In the genomic region with DNA sequence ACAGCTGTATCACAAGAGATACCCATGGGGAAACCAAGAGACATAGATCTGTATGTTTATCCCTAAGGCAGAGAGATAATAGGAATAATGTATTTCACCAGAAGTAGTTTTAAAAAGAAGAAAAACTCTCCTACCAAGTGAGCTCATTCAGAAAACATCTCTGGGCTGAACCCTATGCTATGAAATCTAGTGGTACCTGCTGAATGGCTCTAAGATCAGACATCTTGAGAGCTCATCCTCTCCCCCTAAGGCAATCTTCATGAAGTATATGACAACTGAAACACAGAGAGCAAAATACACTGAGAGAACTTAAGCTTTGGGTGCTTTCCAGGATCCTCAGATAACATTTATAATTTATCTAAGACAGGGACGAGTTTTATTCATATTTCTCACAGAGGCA, we compare ENCODE assay signal across 24 cellular contexts.
"Had no signal": no experiment of that assay in that cellular context is flagged by ENCODE, and none has a peak within 500 bp of the region (broad histone marks: within the 10 kb centered on the region; RNA-seq: fewer than 3 reads in every experiment).

No MANE protein-coding gene starts in this region.

- H3K4me1 Mint-ChIP-seq: naive thymus-derived CD4-positive, alpha-beta T cell; natural killer cell; neural progenitor cell; stimulated activated effector memory CD8-positive, alpha-beta T cell treated with anti-CD3 and anti-CD28 coated beads, Interleukin-12 subunit alpha, Interleukin-12 subunit beta, amount 100 ng/mL, for 72 hours; stimulated activated naive B cell treated with anti-CD40 and anti-IgM and Interleukin-4, amounts not matched to agents 10 μg/mL and 1 μg/mL and 100 μg/mL, for 72 hours had no signal

- H3K9me3 Mint-ChIP-seq: nephron; neural progenitor cell; stimulated activated effector memory CD8-positive, alpha-beta T cell treated with anti-CD3 and anti-CD28 coated beads, Interleukin-12 subunit alpha, Interleukin-12 subunit beta, amount 100 ng/mL, for 72 hours had no signal

- H3K27ac Mint-ChIP-seq: naive thymus-derived CD4-positive, alpha-beta T cell; natural killer cell; nephron; neural progenitor cell; progenitor cell of endocrine pancreas; stimulated activated effector memory CD8-positive, alpha-beta T cell treated with anti-CD3 and anti-CD28 coated beads, Interleukin-12 subunit alpha, Interleukin-12 subunit beta, amount 100 ng/mL, for 72 hours; stimulated activated naive B cell treated with anti-CD40 and anti-IgM and Interleukin-4, amounts not matched to agents 10 μg/mL and 1 μg/mL and 100 μg/mL, for 72 hours; stimulated activated naive CD8-positive, alpha-beta T cell treated with anti-CD3 and anti-CD28 coated beads, Interleukin-15, Interleukin-2, amounts not matched to agents 100 ng/mL and 50 ng/mL, for 24 hours had no signal

- H3K27me3 Mint-ChIP-seq: progenitor cell of endocrine pancreas; stimulated activated naive B cell treated with anti-CD40 and anti-IgM and Interleukin-4, amounts not matched to agents 10 μg/mL and 1 μg/mL and 100 μg/mL, for 72 hours had no signal

- H3K4me3 Mint-ChIP-seq: naive thymus-derived CD4-positive, alpha-beta T cell; natural killer cell; nephron; neural progenitor cell; stimulated activated effector memory CD8-positive, alpha-beta T cell treated with anti-CD3 and anti-CD28 coated beads, Interleukin-12 subunit alpha, Interleukin-12 subunit beta, amount 100 ng/mL, for 72 hours; stimulated activated naive B cell treated with anti-CD40 and anti-IgM and Interleukin-4, amounts not matched to agents 10 μg/mL and 1 μg/mL and 100 μg/mL, for 72 hours; stimulated activated naive CD8-positive, alpha-beta T cell treated with anti-CD3 and anti-CD28 coated beads, Interleukin-15, Interleukin-2, amounts not matched to agents 100 ng/mL and 50 ng/mL, for 24 hours had no signal

- DNase-seq: naive thymus-derived CD4-positive, alpha-beta T cell; natural killer cell; occipital lobe; ovary; posterior cingulate gyrus; psoas muscle; right cardiac atrium; right lobe of liver; sigmoid colon; small intestine; stimulated activated CD4-positive, alpha-beta T cell treated with anti-CD3 and anti-CD28 coated beads, Interleukin-15, amount 100 ng/mL, for 24 hours; stimulated activated CD4-positive, alpha-beta T cell treated with anti-CD3 and anti-CD28 coated beads, Interleukin-2, amount 100 ng/mL, for 24 hours; stimulated activated CD4-positive, alpha-beta T cell treated with anti-CD3 and anti-CD28 coated beads, Interleukin-2, amount 100 ng/mL, for 48 hours; stimulated activated CD4-positive, alpha-beta T cell treated with anti-CD3 and anti-CD28 coated beads, Interleukin-4, amount 100 ng/mL, for 24 hours; stimulated activated naive B cell treated with anti-CD40 and anti-IgM and Interleukin-4, amounts not matched to agents 10 μg/mL and 1 μg/mL and 100 μg/mL, for 72 hours; stimulated activated naive CD4-positive, alpha-beta T cell treated with Interleukin-2 at 50 U/mL for 16 hours; stomach; thyroid gland; upper lobe of left lung had no signal

- H3K36me3 Mint-ChIP-seq: naive thymus-derived CD4-positive, alpha-beta T cell; natural killer cell; neural progenitor cell; stimulated activated effector memory CD8-positive, alpha-beta T cell treated with anti-CD3 and anti-CD28 coated beads, Interleukin-12 subunit alpha, Interleukin-12 subunit beta, amount 100 ng/mL, for 72 hours; stimulated activated naive B cell treated with anti-CD40 and anti-IgM and Interleukin-4, amounts not matched to agents 10 μg/mL and 1 μg/mL and 100 μg/mL, for 72 hours had no signal
